ENCODE assay signal across 14 cellular contexts in genomic region chr5:64766105-64766504, GRCh38. TPM values are rescaled to one million over a fixed set of nuclear protein-coding genes. Genes with fewer than 3 reads are reported as not detected.
DNase-seq lines count a peak whose midpoint lies in the region; ATAC-seq, FAIRE-seq and TF ChIP-seq lines count a peak whose summit lies in the region.
"Had no signal": no experiment of that assay in that cellular context is flagged by ENCODE, and none has a peak within 500 bp of the region (broad histone marks: within the 10 kb centered on the region; RNA-seq: fewer than 3 reads in every experiment).

No MANE protein-coding gene starts in this region.

- H3K9me3 Mint-ChIP-seq in WTC11: no peaks in the 10 kb centered on the region
- H3K9me3 Mint-ChIP-seq: activated T-cell treated with anti-CD3 and anti-CD28 coated beads, Interleukin-2, amount 50 U/mL, for 72 hours had no signal

- ATAC-seq in WTC11 (no peak), foreskin keratinocyte (peak; percentile 79), GM18867 (IDR thresholded peaks at IDR 0.05; ENCODE audit: unreplicated experiment) (no peak), GM21529 (IDR thresholded peaks at IDR 0.05; ENCODE audit: unreplicated experiment) (no peak), HG03565 (IDR thresholded peaks at IDR 0.05; ENCODE audit: unreplicated experiment) (no peak)
- ATAC-seq: activated T-cell treated with anti-CD3 and anti-CD28 coated beads, Interleukin-2, amount 50 U/mL, for 72 hours; Panc1 had no signal

- H3K36me3 Mint-ChIP-seq in WTC11: peaks cover 11% of the 10 kb centered on the region

- H3K27ac Mint-ChIP-seq in WTC11: no peak overlapping the region
- H3K27ac Mint-ChIP-seq: activated T-cell treated with anti-CD3 and anti-CD28 coated beads, Interleukin-2, amount 50 U/mL, for 72 hours had no signal

- no peak for FAIRE-seq in GM12891 (lab: Jason Lieb, UNC)
- FAIRE-seq: urothelium cell line had no signal

- CTCF ChIA-PET in WTC11 (lab: Charles Lee): no interaction called here

- DNase-seq in AG10803 (ENCODE audit: low read depth): peak; percentile 13
- DNase-seq in GM12891 (ENCODE audit: insufficient read length, low spot score): no peak
- no peak for DNase-seq in WTC11 (ENCODE audit: low spot score)
- peak; percentile 95 to 98 for DNase-seq in foreskin keratinocyte
- DNase-seq in occipital lobe (lab: John Stamatoyannopoulos, UW): no peak
- DNase-seq: activated T-cell treated with anti-CD3 and anti-CD28 coated beads, Interleukin-2, amount 50 U/mL, for 72 hours; GOT3; NCI-H2107 had no signal

- POLR2A ChIA-PET in WTC11 (lab: Charles Lee): no interaction called here

- no peaks in the 10 kb centered on the region for H3K27me3 ChIP-seq in foreskin keratinocyte

- no peak for TF ChIP-seq POLR2A in GM12891 (IDR thresholded peaks at IDR 0.05; ENCODE audit: low read depth, low read length)

- no peak overlapping the region for H3K4me3 ChIP-seq in AG10803 (ENCODE audit: low read length)

- H3K27me3 Mint-ChIP-seq in WTC11 (ENCODE audit: low read depth): no peaks in the 10 kb centered on the region

- H3K4me1 ChIP-seq in foreskin keratinocyte: peaks cover 16% of the 10 kb centered on the region

- H3K4me1 Mint-ChIP-seq in WTC11: peaks cover 28% of the 10 kb centered on the region

- no peak overlapping the region for H3K4me3 Mint-ChIP-seq in WTC11

- TF ChIP-seq CTCF in AG10803 (conservative IDR thresholded peaks at IDR 0.05; ENCODE audit: low read length) (no peak), WTC11 (IDR thresholded peaks at IDR 0.05) (no peak), foreskin keratinocyte (conservative IDR thresholded peaks at IDR 0.05) (no peak)

- H3K27ac ChIP-seq in foreskin keratinocyte: peak overlapping the region; percentile 55
- H3K27ac ChIP-seq: coronary artery had no signal

TF ChIP-seq in GM12891, 5 proteins besides CTCF, POLR2A, EP300 and RAD21:
- TF ChIP-seq SPI1 (IDR thresholded peaks at IDR 0.05; ENCODE audit: low read depth, low read length) (peak; percentile 63), TAF1 (IDR thresholded peaks at IDR 0.05; ENCODE audit: low read depth, low read length) (no peak)

TF ChIP-seq in WTC11, 78 proteins besides CTCF, POLR2A, EP300 and RAD21:
- no peak for TF ChIP-seq ATF1 (CRISPR knock-in tag; IDR thresholded peaks at IDR 0.05)
- no peak for TF ChIP-seq SP1 (CRISPR knock-in tag; conservative IDR thresholded peaks at IDR 0.05)
- peak; percentile 17; the same call in 1 of the 2 replicates for TF ChIP-seq GABPB1 (CRISPR knock-in tag; IDR thresholded peaks at IDR 0.05)

RNA-seq across cellular contexts. Expression of gene SREK1IP1, which starts 2.4 kb away (rescaled TPM):
- 11.6 TPM for polyA plus RNA-seq in GM12891 (2012; ENCODE audit: low read depth, missing spikeins)
- total RNA-seq in WTC11 (2021) (24.3 to 26.5 TPM (median 26.2 TPM) in 3 replicates), foreskin keratinocyte (21.0 and 24.5 TPM in 2 replicates), occipital lobe (32.9 TPM)
- 37.2 and 44.4 TPM in 2 replicates for polyA plus RNA-seq in foreskin keratinocyte

RNA-seq across cellular contexts. Expression of gene CWC27, which starts 2.6 kb away (rescaled TPM):
- 23.8 TPM for polyA plus RNA-seq in GM12891 (2012; ENCODE audit: low read depth, missing spikeins)
- total RNA-seq in WTC11 (2021) (39.2 to 42.7 TPM (median 40.5 TPM) in 3 replicates), foreskin keratinocyte (25.3 and 27.0 TPM in 2 replicates), occipital lobe (30.4 TPM)
- polyA plus RNA-seq in foreskin keratinocyte: 24.0 and 24.8 TPM in 2 replicates

Comparison
In these comparisons a context has a peak if more than half of its experiments do, and no peak if none do; other contexts are left out.
1. DNase-seq: peak in AG10803 (single experiment) and foreskin keratinocyte (2 of 2); none in GM12891 (single experiment), WTC11 (single experiment) and occipital lobe (single experiment).